Comparison of ENCODE assay signal across 21 cellular contexts in the genomic region with DNA sequence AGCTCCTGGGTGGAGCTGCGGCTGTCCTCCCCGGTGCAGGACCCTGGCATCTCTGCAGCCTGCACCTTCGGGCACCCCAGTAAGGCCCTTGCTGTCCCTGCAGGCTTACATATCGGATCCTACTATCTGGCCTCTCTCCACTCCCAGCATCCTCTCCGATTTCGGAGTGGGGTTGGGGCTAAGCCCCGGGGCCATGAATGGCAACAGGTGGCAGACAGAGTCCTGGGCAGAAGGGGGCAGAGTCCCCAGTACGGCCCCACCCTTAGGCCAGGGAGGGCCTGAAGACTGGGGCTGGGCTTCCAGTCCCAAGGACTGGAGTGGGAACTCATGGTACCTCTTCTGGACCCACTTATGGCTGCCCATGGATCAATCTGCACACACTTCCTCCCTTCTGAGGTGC.
A peak's percentile ranks its signal among the peaks of the same experiment; 100 is the strongest.
DNase-seq lines count a peak whose midpoint lies in the region; ATAC-seq and TF ChIP-seq lines count a peak whose summit lies in the region.
"Had no signal": no experiment of that assay in that cellular context is flagged by ENCODE, and none has a peak within 500 bp of the region (broad histone marks: within the 10 kb centered on the region; RNA-seq: fewer than 3 reads in every experiment).

No MANE protein-coding gene starts in this region.

- ATAC-seq in natural killer cell treated with Interleukin-12 subunit alpha and Interleukin-12 subunit beta and Interleukin-15 and Interleukin-18, amount 100 ng/mL, for 72 hours = peak; percentile 9 to 43
- ATAC-seq in natural killer cell = no peak
- ATAC-seq in gastroesophageal sphincter = peak; percentile 31
- peak; percentile 27 for ATAC-seq in upper lobe of right lung
- ATAC-seq: A549 had no signal

- TF ChIP-seq POLR2A in gastroesophageal sphincter (IDR thresholded peaks at IDR 0.05) = no peak

- H3K9me3 ChIP-seq in gastroesophageal sphincter (peaks cover 0 to 6% (median 0%) of the 10 kb centered on the region in 3 donors), osteoblast (ENCODE audit: low read depth, low read length) (no peaks in the 10 kb centered on the region), upper lobe of right lung (no peaks in the 10 kb centered on the region)
- H3K9me3 ChIP-seq: A549, BE2C had no signal

- H3K36me3 ChIP-seq in gastroesophageal sphincter (no peaks in the 10 kb centered on the region), osteoblast (ENCODE audit: insufficient read depth, low read length) (no peaks in the 10 kb centered on the region), upper lobe of right lung (no peaks in the 10 kb centered on the region)
- H3K36me3 ChIP-seq: BE2C; BLaER1 treated with 17β-estradiol and CSF1 and Interleukin-3, amounts not matched to agents 10 nM and 100 nM had no signal

- TF ChIP-seq CTCF in natural killer cell (IDR thresholded peaks at IDR 0.05) = no peak
- no peak for TF ChIP-seq CTCF in gastroesophageal sphincter (IDR thresholded peaks at IDR 0.05)
- no peak for TF ChIP-seq CTCF in osteoblast (IDR thresholded peaks at IDR 0.05; ENCODE audit: extremely low read depth, low read depth, low read length)
- TF ChIP-seq CTCF in upper lobe of right lung (IDR thresholded peaks at IDR 0.05) = no peak

- peaks cover 3% of the 10 kb centered on the region for H3K9me3 Mint-ChIP-seq in natural killer cell treated with Interleukin-12 subunit alpha and Interleukin-12 subunit beta and Interleukin-15 and Interleukin-18, amount 100 ng/mL, for 72 hours
- H3K9me3 Mint-ChIP-seq in natural killer cell = peaks cover 0 to 3% of the 10 kb centered on the region in 2 donors

- H2AFZ ChIP-seq in osteoblast (ENCODE audit: low read length) = no peak overlapping the region
- H2AFZ ChIP-seq: GM23248 had no signal

- no peak for DNase-seq in natural killer cell treated with Interleukin-12 subunit alpha and Interleukin-12 subunit beta and Interleukin-15 and Interleukin-18, amount 100 ng/mL, for 72 hours (ENCODE audit: low spot score)
- no peak for DNase-seq in natural killer cell
- DNase-seq in osteoblast (ENCODE audit: insufficient read length, low spot score, missing footprints) = peak; percentile 1
- DNase-seq in upper lobe of right lung = no peak
- no peak for DNase-seq in hepatic stellate cell (ENCODE audit: low spot score)
- DNase-seq in SW 1271 (lab: John Stamatoyannopoulos, UW) = no peak
- DNase-seq: 8988T; ACHN; AML-193; BE2C; CD4-positive, alpha-beta T cell; CD8-positive, alpha-beta memory T cell; DMS79 treated with DMSO at 0.1 percent for 48 hours; GF-D8; GM23248; H7; HCEC 1CT had no signal

- 100% methylated on average over 1 of the region's 8 CpGs; no CpG with 5 or more reads in 1 of the 2 donors for WGBS in gastroesophageal sphincter (ENCODE audit: low coverage in 1 of 2), 2 donors

- H3K27ac Mint-ChIP-seq in natural killer cell treated with Interleukin-12 subunit alpha and Interleukin-12 subunit beta and Interleukin-15 and Interleukin-18, amount 100 ng/mL, for 72 hours = no peak overlapping the region
- H3K27ac Mint-ChIP-seq in natural killer cell = no peak overlapping the region
- H3K27ac Mint-ChIP-seq: CD14-positive monocyte; CD4-positive, alpha-beta T cell; CD8-positive, alpha-beta memory T cell had no signal

- intact Hi-C loops in natural killer cell (cut with micrococcal nuclease) = no loop called here
- intact Hi-C loops in upper lobe of right lung (cut with DNase I) = loop anchor here (10.0 kb wide), 1 partner anchor 558 kb away; no protein-coding TSS in a partner anchor

- H3K4me2 ChIP-seq in osteoblast (ENCODE audit: insufficient read depth, low read length) = no peak overlapping the region
- H3K4me2 ChIP-seq: A549; BLaER1 treated with 17β-estradiol and CSF1 and Interleukin-3, amounts not matched to agents 10 nM and 100 nM had no signal

- H3K4me1 ChIP-seq in gastroesophageal sphincter (no peaks in the 10 kb centered on the region), osteoblast (ENCODE audit: insufficient read depth, low read length) (no peaks in the 10 kb centered on the region), upper lobe of right lung (no peaks in the 10 kb centered on the region)
- H3K4me1 ChIP-seq: A549, BE2C had no signal

- TF ChIP-seq EP300 in gastroesophageal sphincter (IDR thresholded peaks at IDR 0.05) = no peak

- no peak overlapping the region for H3K4me3 Mint-ChIP-seq in natural killer cell treated with Interleukin-12 subunit alpha and Interleukin-12 subunit beta and Interleukin-15 and Interleukin-18, amount 100 ng/mL, for 72 hours
- no peak overlapping the region for H3K4me3 Mint-ChIP-seq in natural killer cell
- H3K4me3 Mint-ChIP-seq: CD14-positive monocyte; CD4-positive, alpha-beta T cell; CD8-positive, alpha-beta memory T cell had no signal

- peaks cover 8% of the 10 kb centered on the region for H3K27me3 ChIP-seq in gastroesophageal sphincter
- no peaks in the 10 kb centered on the region for H3K27me3 ChIP-seq in osteoblast (ENCODE audit: insufficient read depth, low read length)
- no peaks in the 10 kb centered on the region for H3K27me3 ChIP-seq in upper lobe of right lung
- H3K27me3 ChIP-seq: BE2C; BLaER1 treated with 17β-estradiol and CSF1 and Interleukin-3, amounts not matched to agents 10 nM and 100 nM had no signal

- H3K27ac ChIP-seq in gastroesophageal sphincter (no peak overlapping the region), osteoblast (ENCODE audit: low read depth, low read length) (no peak overlapping the region), upper lobe of right lung (no peak overlapping the region)
- H3K27ac ChIP-seq: A549; BLaER1 treated with 17β-estradiol and CSF1 and Interleukin-3, amounts not matched to agents 10 nM and 100 nM; GM23248 had no signal

- H3K4me3 ChIP-seq in gastroesophageal sphincter = no peak overlapping the region
- no peak overlapping the region for H3K4me3 ChIP-seq in osteoblast (ENCODE audit: insufficient read depth, low read length)
- H3K4me3 ChIP-seq in upper lobe of right lung = no peak overlapping the region
- H3K4me3 ChIP-seq: A549; BLaER1 treated with 17β-estradiol and CSF1 and Interleukin-3, amounts not matched to agents 10 nM and 100 nM; GM23248 had no signal

- H3K79me2 ChIP-seq in osteoblast (ENCODE audit: insufficient read depth, low read length) = no peaks in the 10 kb centered on the region

- peaks cover 0 to 2% of the 10 kb centered on the region in 2 donors for H3K4me1 Mint-ChIP-seq in natural killer cell treated with Interleukin-12 subunit alpha and Interleukin-12 subunit beta and Interleukin-15 and Interleukin-18, amount 100 ng/mL, for 72 hours (ENCODE audit: low read depth in 2 of 2)
- H3K4me1 Mint-ChIP-seq in natural killer cell = no peaks in the 10 kb centered on the region
- H3K4me1 Mint-ChIP-seq: CD14-positive monocyte; CD8-positive, alpha-beta memory T cell had no signal

- no peaks in the 10 kb centered on the region for H3K36me3 Mint-ChIP-seq in natural killer cell treated with Interleukin-12 subunit alpha and Interleukin-12 subunit beta and Interleukin-15 and Interleukin-18, amount 100 ng/mL, for 72 hours
- no peaks in the 10 kb centered on the region for H3K36me3 Mint-ChIP-seq in natural killer cell
- H3K36me3 Mint-ChIP-seq: CD14-positive monocyte; CD8-positive, alpha-beta memory T cell had no signal

- H4K20me1 ChIP-seq in osteoblast (ENCODE audit: insufficient read depth, low read length) = no peaks in the 10 kb centered on the region
- H4K20me1 ChIP-seq: BLaER1 treated with 17β-estradiol and CSF1 and Interleukin-3, amounts not matched to agents 10 nM and 100 nM had no signal

- H3K27me3 Mint-ChIP-seq in natural killer cell treated with Interleukin-12 subunit alpha and Interleukin-12 subunit beta and Interleukin-15 and Interleukin-18, amount 100 ng/mL, for 72 hours = no peaks in the 10 kb centered on the region
- H3K27me3 Mint-ChIP-seq in natural killer cell (ENCODE audit: low read depth in 2 of 2) = no peaks in the 10 kb centered on the region
- H3K27me3 Mint-ChIP-seq: CD4-positive, alpha-beta T cell; CD8-positive, alpha-beta memory T cell had no signal

Comparison
In these comparisons a context has a peak if more than half of its experiments do, and no peak if none do; other contexts are left out.
1. ATAC-seq: peak in natural killer cell treated with Interleukin-12 subunit alpha and Interleukin-12 subunit beta and Interleukin-15 and Interleukin-18, amount 100 ng/mL, for 72 hours (2 of 2), gastroesophageal sphincter (single experiment) and upper lobe of right lung (single experiment); none in natural killer cell (0 of 3).